In the genomic region with DNA sequence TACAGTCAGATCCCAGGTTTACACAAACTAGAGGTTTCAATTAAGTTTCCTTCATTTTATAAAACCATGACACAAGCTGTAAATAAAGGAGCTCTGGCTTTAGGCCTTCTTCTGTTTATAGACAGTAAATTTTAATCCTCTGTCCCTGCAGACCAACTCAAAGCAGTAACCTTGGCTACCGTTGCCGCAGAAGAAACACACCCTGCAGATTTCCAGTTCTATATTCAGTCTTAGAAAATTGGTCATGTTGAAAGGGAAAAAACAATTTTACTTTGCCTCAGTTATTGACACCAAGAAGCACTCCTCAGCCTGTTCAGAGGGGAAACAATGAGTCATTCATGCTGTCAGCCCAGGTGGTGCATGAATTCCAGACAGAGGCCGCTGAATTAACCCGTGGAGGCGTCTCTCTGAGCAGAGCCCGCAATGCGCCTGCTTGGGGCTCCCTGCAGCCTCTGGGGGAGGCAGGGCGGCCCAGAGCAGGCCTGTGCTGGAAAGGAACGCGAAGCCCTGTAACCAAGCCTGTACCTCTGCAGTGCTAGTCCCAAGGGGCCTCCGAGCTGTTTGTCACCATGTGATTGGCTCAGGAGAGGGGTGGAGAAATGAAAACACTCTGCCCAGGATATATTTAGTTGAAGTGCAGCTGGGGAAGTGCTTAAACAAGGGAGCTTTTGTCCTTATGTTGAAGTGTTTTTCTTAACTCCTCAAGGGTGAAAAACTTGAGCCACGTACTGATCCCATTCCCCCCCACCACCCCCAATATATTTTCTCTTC, we compare ENCODE assay signal across 1 cellular context.
TF ChIP-seq lines count a peak whose summit lies in the region.

No MANE protein-coding gene starts in this region.

TF ChIP-seq in HepG2, 621 proteins besides CTCF, POLR2A, EP300 and RAD21 (continued from another document and continues in another):
- TF ChIP-seq HNF1B (CRISPR knock-in tag; IDR thresholded peaks at IDR 0.05), result peak; percentile 90
- peak; percentile 65 for TF ChIP-seq NAIF1 (CRISPR knock-in tag; IDR thresholded peaks at IDR 0.05; ENCODE audit: borderline replicate concordance)
- TF ChIP-seq ZNF761 (CRISPR knock-in tag; conservative IDR thresholded peaks at IDR 0.05), result peak; percentile 64; the same call in 1 of the 2 replicates
- TF ChIP-seq, protein P1, sequence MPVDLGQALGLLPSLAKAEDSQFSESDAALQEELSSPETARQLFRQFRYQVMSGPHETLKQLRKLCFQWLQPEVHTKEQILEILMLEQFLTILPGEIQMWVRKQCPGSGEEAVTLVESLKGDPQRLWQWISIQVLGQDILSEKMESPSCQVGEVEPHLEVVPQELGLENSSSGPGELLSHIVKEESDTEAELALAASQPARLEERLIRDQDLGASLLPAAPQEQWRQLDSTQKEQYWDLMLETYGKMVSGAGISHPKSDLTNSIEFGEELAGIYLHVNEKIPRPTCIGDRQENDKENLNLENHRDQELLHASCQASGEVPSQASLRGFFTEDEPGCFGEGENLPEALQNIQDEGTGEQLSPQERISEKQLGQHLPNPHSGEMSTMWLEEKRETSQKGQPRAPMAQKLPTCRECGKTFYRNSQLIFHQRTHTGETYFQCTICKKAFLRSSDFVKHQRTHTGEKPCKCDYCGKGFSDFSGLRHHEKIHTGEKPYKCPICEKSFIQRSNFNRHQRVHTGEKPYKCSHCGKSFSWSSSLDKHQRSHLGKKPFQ (CRISPR knock-in tag; IDR thresholded peaks at IDR 0.05; ENCODE audit: insufficient replicate concordance), result peak; percentile 25
- 0 out of 2 replicates have a peak, but pooled peaks have one; percentile 12 for TF ChIP-seq RCOR2 (CRISPR knock-in tag; IDR thresholded peaks at IDR 0.05)
- TF ChIP-seq HMG20A (CRISPR knock-in tag; IDR thresholded peaks at IDR 0.05; ENCODE audit: borderline replicate concordance), result no peak
- TF ChIP-seq KDM2A (CRISPR knock-in tag; IDR thresholded peaks at IDR 0.05; ENCODE audit: borderline replicate concordance, low read depth), result peak; percentile 77; the same call in 1 of the 2 replicates
- TF ChIP-seq ZNF775 (CRISPR knock-in tag; IDR thresholded peaks at IDR 0.05; ENCODE audit: borderline replicate concordance), result 0 out of 2 replicates have a peak, but pooled peaks have one; percentile 71
- TF ChIP-seq ERF (CRISPR knock-in tag; IDR thresholded peaks at IDR 0.05), result peak; percentile 54; the same call in 1 of the 2 replicates
- TF ChIP-seq TOE1 (CRISPR knock-in tag; IDR thresholded peaks at IDR 0.05), result no peak
- TF ChIP-seq SIX1 (CRISPR knock-in tag; IDR thresholded peaks at IDR 0.05; ENCODE audit: borderline replicate concordance), result peak; percentile 29; the same call in 1 of the 2 replicates
- no peak; the same call in 1 of the 2 replicates for TF ChIP-seq ZNF547 (CRISPR knock-in tag; IDR thresholded peaks at IDR 0.05)
- TF ChIP-seq, protein P2, sequence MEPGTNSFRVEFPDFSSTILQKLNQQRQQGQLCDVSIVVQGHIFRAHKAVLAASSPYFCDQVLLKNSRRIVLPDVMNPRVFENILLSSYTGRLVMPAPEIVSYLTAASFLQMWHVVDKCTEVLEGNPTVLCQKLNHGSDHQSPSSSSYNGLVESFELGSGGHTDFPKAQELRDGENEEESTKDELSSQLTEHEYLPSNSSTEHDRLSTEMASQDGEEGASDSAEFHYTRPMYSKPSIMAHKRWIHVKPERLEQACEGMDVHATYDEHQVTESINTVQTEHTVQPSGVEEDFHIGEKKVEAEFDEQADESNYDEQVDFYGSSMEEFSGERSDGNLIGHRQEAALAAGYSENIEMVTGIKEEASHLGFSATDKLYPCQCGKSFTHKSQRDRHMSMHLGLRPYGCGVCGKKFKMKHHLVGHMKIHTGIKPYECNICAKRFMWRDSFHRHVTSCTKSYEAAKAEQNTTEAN (CRISPR knock-in tag; conservative IDR thresholded peaks at IDR 0.05), result 0 out of 2 replicates have a peak, but pooled peaks have one; percentile 20
- TF ChIP-seq ARNTL (CRISPR knock-in tag; IDR thresholded peaks at IDR 0.05), result peak; percentile 70; the same call in 1 of the 2 replicates
- TF ChIP-seq MYNN (CRISPR knock-in tag; IDR thresholded peaks at IDR 0.05; ENCODE audit: low read depth), result peak; percentile 67; the same call in 1 of the 2 replicates
- TF ChIP-seq, protein P3, sequence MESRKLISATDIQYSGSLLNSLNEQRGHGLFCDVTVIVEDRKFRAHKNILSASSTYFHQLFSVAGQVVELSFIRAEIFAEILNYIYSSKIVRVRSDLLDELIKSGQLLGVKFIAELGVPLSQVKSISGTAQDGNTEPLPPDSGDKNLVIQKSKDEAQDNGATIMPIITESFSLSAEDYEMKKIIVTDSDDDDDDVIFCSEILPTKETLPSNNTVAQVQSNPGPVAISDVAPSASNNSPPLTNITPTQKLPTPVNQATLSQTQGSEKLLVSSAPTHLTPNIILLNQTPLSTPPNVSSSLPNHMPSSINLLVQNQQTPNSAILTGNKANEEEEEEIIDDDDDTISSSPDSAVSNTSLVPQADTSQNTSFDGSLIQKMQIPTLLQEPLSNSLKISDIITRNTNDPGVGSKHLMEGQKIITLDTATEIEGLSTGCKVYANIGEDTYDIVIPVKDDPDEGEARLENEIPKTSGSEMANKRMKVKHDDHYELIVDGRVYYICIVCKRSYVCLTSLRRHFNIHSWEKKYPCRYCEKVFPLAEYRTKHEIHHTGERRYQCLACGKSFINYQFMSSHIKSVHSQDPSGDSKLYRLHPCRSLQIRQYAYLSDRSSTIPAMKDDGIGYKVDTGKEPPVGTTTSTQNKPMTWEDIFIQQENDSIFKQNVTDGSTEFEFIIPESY (CRISPR knock-in tag; IDR thresholded peaks at IDR 0.05), result 0 out of 2 replicates have a peak, but pooled peaks have one; percentile 18
- TF ChIP-seq POGK (CRISPR knock-in tag; conservative IDR thresholded peaks at IDR 0.05), result no peak
- TF ChIP-seq SAP130 (CRISPR knock-in tag; IDR thresholded peaks at IDR 0.05; ENCODE audit: low read depth), result peak; percentile 88
- no peak for TF ChIP-seq HBP1 (CRISPR knock-in tag; IDR thresholded peaks at IDR 0.05; ENCODE audit: low read depth)
- peak; percentile 81 for TF ChIP-seq HOXA3 (CRISPR knock-in tag; IDR thresholded peaks at IDR 0.05)
- TF ChIP-seq PAF1 (CRISPR knock-in tag; IDR thresholded peaks at IDR 0.05), result no peak
- TF ChIP-seq ZNF431 (CRISPR knock-in tag; IDR thresholded peaks at IDR 0.05; ENCODE audit: borderline replicate concordance, low read depth), result 0 out of 2 replicates have a peak, but pooled peaks have one; percentile 67
- no peak; the same call in 1 of the 2 replicates for TF ChIP-seq ARID3A (IDR thresholded peaks at IDR 0.05; ENCODE audit: low read depth, low read length)
- TF ChIP-seq RBFOX2 (IDR thresholded peaks at IDR 0.05; ENCODE audit: low read depth, low read length), result peak; percentile 71
- TF ChIP-seq GABPB1 (CRISPR knock-in tag; IDR thresholded peaks at IDR 0.05), result peak; percentile 67
- TF ChIP-seq ZNF614 (CRISPR knock-in tag; IDR thresholded peaks at IDR 0.05; ENCODE audit: borderline replicate concordance), result peak; percentile 66; the same call in 1 of the 2 replicates
- TF ChIP-seq, protein P4, sequence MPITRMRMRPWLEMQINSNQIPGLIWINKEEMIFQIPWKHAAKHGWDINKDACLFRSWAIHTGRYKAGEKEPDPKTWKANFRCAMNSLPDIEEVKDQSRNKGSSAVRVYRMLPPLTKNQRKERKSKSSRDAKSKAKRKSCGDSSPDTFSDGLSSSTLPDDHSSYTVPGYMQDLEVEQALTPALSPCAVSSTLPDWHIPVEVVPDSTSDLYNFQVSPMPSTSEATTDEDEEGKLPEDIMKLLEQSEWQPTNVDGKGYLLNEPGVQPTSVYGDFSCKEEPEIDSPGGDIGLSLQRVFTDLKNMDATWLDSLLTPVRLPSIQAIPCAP (CRISPR knock-in tag; IDR thresholded peaks at IDR 0.05; ENCODE audit: low read depth), result no peak
- TF ChIP-seq ZNF296 (CRISPR knock-in tag; conservative IDR thresholded peaks at IDR 0.05), result no peak
- peak; percentile 52; the same call in 1 of the 2 replicates for TF ChIP-seq ZNF232 (CRISPR knock-in tag; IDR thresholded peaks at IDR 0.05; ENCODE audit: borderline replicate concordance)
- peak; percentile 83 for TF ChIP-seq JUND (CRISPR knock-in tag; IDR thresholded peaks at IDR 0.05)
- peak; percentile 63 for TF ChIP-seq ZNF792 (CRISPR knock-in tag; IDR thresholded peaks at IDR 0.05)
- no peak for TF ChIP-seq FOXK2 (IDR thresholded peaks at IDR 0.05)
- peak; percentile 71 for TF ChIP-seq GFI1 (CRISPR knock-in tag; IDR thresholded peaks at IDR 0.05; ENCODE audit: borderline replicate concordance)
- peak; percentile 56 for TF ChIP-seq NCOA2 (CRISPR knock-in tag; IDR thresholded peaks at IDR 0.05)
- TF ChIP-seq, protein P5, sequence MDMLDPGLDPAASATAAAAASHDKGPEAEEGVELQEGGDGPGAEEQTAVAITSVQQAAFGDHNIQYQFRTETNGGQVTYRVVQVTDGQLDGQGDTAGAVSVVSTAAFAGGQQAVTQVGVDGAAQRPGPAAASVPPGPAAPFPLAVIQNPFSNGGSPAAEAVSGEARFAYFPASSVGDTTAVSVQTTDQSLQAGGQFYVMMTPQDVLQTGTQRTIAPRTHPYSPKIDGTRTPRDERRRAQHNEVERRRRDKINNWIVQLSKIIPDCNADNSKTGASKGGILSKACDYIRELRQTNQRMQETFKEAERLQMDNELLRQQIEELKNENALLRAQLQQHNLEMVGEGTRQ (IDR thresholded peaks at IDR 0.05; ENCODE audit: low read depth, low read length), result no peak
- TF ChIP-seq, protein P5 (CRISPR knock-in tag; IDR thresholded peaks at IDR 0.05; ENCODE audit: borderline replicate concordance), result peak; percentile 37; the same call in 1 of the 2 replicates
- TF ChIP-seq MIER3 (CRISPR knock-in tag; IDR thresholded peaks at IDR 0.05; ENCODE audit: borderline replicate concordance), result peak; percentile 13; the same call in 1 of the 2 replicates
- TF ChIP-seq REL (CRISPR knock-in tag; conservative IDR thresholded peaks at IDR 0.05), result no peak
- peak; percentile 87; the same call in 1 of the 2 replicates for TF ChIP-seq NFKB2 (CRISPR knock-in tag; IDR thresholded peaks at IDR 0.05; ENCODE audit: borderline replicate concordance)
- TF ChIP-seq TBP (CRISPR knock-in tag; IDR thresholded peaks at IDR 0.05), result no peak
- TF ChIP-seq TAF1 (CRISPR knock-in tag; IDR thresholded peaks at IDR 0.05), result peak; percentile 86
- TF ChIP-seq TBX2 (CRISPR knock-in tag; IDR thresholded peaks at IDR 0.05; ENCODE audit: borderline replicate concordance), result peak; percentile 93; the same call in 1 of the 2 replicates
- TF ChIP-seq ZNF335 (CRISPR knock-in tag; IDR thresholded peaks at IDR 0.05), result peak; percentile 93
